Comparison of ENCODE assay signal across 37 cellular contexts in the genomic region with DNA sequence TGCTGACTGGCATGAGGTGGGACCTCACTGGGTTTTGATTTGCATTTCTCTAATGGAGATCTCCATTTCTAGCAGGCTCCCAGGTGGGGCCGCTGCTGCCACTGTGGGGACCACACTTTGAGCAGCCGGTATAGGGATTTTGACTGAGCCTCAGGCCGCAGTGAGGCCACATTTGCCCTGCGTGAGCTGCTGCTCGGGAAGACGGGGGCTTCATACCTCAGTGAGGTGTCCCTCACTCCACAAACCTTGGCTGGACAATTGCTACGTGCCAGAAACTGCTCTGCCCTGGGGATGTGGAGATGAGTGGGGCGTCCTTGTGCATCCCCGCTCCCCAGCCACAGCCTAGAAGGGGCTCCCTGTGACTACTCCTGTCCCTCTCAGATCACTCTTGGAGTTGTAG.
"Had no signal": no experiment of that assay in that cellular context is flagged by ENCODE, and none has a peak within 500 bp of the region (broad histone marks: within the 10 kb centered on the region; RNA-seq: fewer than 3 reads in every experiment).

No MANE protein-coding gene starts in this region.

- H3K4me1 ChIP-seq: adrenal gland, body of pancreas, breast epithelium, Peyer's patch had no signal

- H3K36me3 Mint-ChIP-seq: activated CD4-positive, alpha-beta memory T cell treated with anti-CD3 and anti-CD28 coated beads for 36 hours; activated naive CD4-positive, alpha-beta T cell treated with anti-CD3 and anti-CD28 coated beads, Interleukin-2, amount 50 U/mL, for 72 hours had no signal

- H3K27ac ChIP-seq: adrenal gland, body of pancreas, breast epithelium, Peyer's patch, VCaP had no signal

- H3K9me3 ChIP-seq: adrenal gland, body of pancreas, breast epithelium, MG63, Peyer's patch had no signal

- H3K9me3 Mint-ChIP-seq: activated B cell treated with CpG ODN at 0.5 μM for 24 hours; activated CD4-positive, alpha-beta memory T cell treated with anti-CD3 and anti-CD28 coated beads for 36 hours; activated naive CD4-positive, alpha-beta T cell treated with anti-CD3 and anti-CD28 coated beads for 36 hours; activated naive CD4-positive, alpha-beta T cell treated with anti-CD3 and anti-CD28 coated beads, Interleukin-2, amount 50 U/mL, for 72 hours; activated T-cell treated with anti-CD3 and anti-CD28 coated beads, Interleukin-2, amount 50 U/mL, for 4 hours; activated T-helper 1 cell treated with anti-CD3 and anti-CD28 coated beads, Interleukin-12 subunit alpha, Interleukin-12 subunit beta, Interleukin-2, Interleukin-4 antibody, amounts not matched to agents 30 ng/mL and 10 ng/mL and 1 ng/mL, durations not matched to agents 14 hours and 24 hours and 36 hours had no signal

- H3K36me3 ChIP-seq: adrenal gland, breast epithelium, MG63, Peyer's patch had no signal

- DNase-seq: activated B cell treated with CpG ODN at 0.5 μM for 24 hours; activated CD4-positive, alpha-beta memory T cell treated with anti-CD3 and anti-CD28 coated beads for 36 hours; activated CD4-positive, alpha-beta T cell treated with anti-CD3 and anti-CD28 coated beads for 4 hours; activated CD4-positive, alpha-beta T cell treated with anti-CD3 and anti-CD28 coated beads, Interleukin-2, amount 50 U/mL, for 1 hour; activated CD4-positive, CD25-positive, alpha-beta regulatory T cell treated with anti-CD3 and anti-CD28 coated beads, Interleukin-2, amount 50 U/mL, for 72 hours; activated gamma-delta T cell treated with Interleukin-2 at 50 U/mL for 16 hours; activated naive CD4-positive, alpha-beta T cell treated with anti-CD3 and anti-CD28 coated beads for 36 hours; activated T-cell treated with anti-CD3 and anti-CD28 coated beads for 4 hours; activated T-cell treated with anti-CD3 and anti-CD28 coated beads, Interleukin-2, amount 50 U/mL, for 4 hours; body of pancreas; Kasumi-1; KBM-7; MG63; NCI-H1048; NCI-H1105 treated with DMSO at 0.1 percent for 48 hours; NCI-H1436; NCI-H1694 treated with DMSO at 0.1 percent for 48 hours; NCI-H2029; NCI-H345; NCI-H524 treated with DMSO at 0.1 percent for 48 hours; NCI-H748 treated with DMSO at 0.1 percent for 48 hours; NK-92 treated with Interleukin-12 subunit alpha and Interleukin-12 subunit beta, amount 100 ng/mL, for 24 hours; PC-3; RPMI8226; SIG-M5; SW 1271; T-helper 1 cell; T-helper 2 cell; T-helper 9 cell had no signal

- H3K4me1 Mint-ChIP-seq: activated B cell treated with CpG ODN at 0.5 μM for 24 hours, IgD-negative memory B cell had no signal

- H3K27me3 ChIP-seq: adrenal gland, body of pancreas, breast epithelium, MG63, Peyer's patch had no signal

- ATAC-seq: activated naive CD4-positive, alpha-beta T cell treated with anti-CD3 and anti-CD28 coated beads, Interleukin-2, amount 50 U/mL, for 72 hours; activated T-cell treated with anti-CD3 and anti-CD28 coated beads, Interleukin-2, amount 50 U/mL, for 4 hours; body of pancreas; PC-3; Right ventricle myocardium inferior had no signal

- H3K4me3 ChIP-seq: adrenal gland, body of pancreas, breast epithelium, MG63, Peyer's patch had no signal

- H3K27ac Mint-ChIP-seq: activated B cell treated with CpG ODN at 0.5 μM for 24 hours; activated CD4-positive, alpha-beta memory T cell treated with anti-CD3 and anti-CD28 coated beads for 36 hours; activated naive CD4-positive, alpha-beta T cell treated with anti-CD3 and anti-CD28 coated beads for 36 hours; activated naive CD4-positive, alpha-beta T cell treated with anti-CD3 and anti-CD28 coated beads, Interleukin-2, amount 50 U/mL, for 72 hours; activated T-helper 1 cell treated with anti-CD3 and anti-CD28 coated beads, Interleukin-12 subunit alpha, Interleukin-12 subunit beta, Interleukin-2, Interleukin-4 antibody, amounts not matched to agents 30 ng/mL and 10 ng/mL and 1 ng/mL, durations not matched to agents 14 hours and 24 hours and 36 hours; IgD-negative memory B cell had no signal

- H3K4me3 Mint-ChIP-seq: activated B cell treated with CpG ODN at 0.5 μM for 24 hours; activated CD4-positive, alpha-beta memory T cell treated with anti-CD3 and anti-CD28 coated beads for 36 hours; activated naive CD4-positive, alpha-beta T cell treated with anti-CD3 and anti-CD28 coated beads for 36 hours; activated T-cell treated with anti-CD3 and anti-CD28 coated beads, Interleukin-2, amount 50 U/mL, for 4 hours; activated T-helper 1 cell treated with anti-CD3 and anti-CD28 coated beads, Interleukin-12 subunit alpha, Interleukin-12 subunit beta, Interleukin-2, Interleukin-4 antibody, amounts not matched to agents 30 ng/mL and 10 ng/mL and 1 ng/mL, durations not matched to agents 14 hours and 24 hours and 36 hours; IgD-negative memory B cell had no signal
